8 cellular contexts compared by ENCODE assay signal in the genomic region with DNA sequence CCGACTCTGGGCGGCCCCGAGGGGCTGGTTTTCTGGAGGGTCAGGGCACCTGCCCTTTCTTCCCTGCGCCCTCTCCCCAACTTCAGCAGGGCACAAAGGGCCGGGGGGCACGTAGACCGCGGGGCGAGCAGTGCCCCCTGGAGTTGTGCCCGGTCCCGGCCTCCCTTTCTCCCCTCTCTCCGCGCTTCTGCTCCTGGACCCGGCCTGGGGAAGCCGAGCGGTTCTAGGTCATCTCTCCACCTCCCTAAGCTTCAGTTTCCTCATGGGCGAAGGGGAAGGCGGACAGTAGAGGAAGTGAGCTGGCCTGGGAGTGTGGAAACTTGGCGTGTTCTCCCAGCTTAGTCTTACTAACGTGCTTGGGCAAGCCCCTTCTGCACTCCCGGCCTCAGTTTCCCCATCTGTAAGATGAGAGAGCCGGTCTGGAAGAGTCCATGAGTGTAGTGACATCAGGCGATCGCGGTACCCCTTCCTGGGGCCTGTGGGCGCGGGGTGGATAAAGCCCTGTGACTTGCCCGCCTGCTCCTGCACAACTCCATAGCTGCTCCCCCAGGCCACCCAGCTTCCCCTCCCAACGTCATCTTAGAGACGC.
DNase-seq lines count a peak whose midpoint lies in the region; ATAC-seq and TF ChIP-seq lines count a peak whose summit lies in the region.

No MANE protein-coding gene starts in this region.

- H3K36me3 Mint-ChIP-seq in activated naive CD8-positive, alpha-beta T cell: peaks cover 4% of the 10 kb centered on the region
- no peaks in the 10 kb centered on the region for H3K36me3 Mint-ChIP-seq in stimulated activated memory B cell treated with anti-CD40 and anti-IgM and Interleukin-4, amounts not matched to agents 10 μg/mL and 1 μg/mL and 100 μg/mL, for 72 hours

- H3K4me1 Mint-ChIP-seq in activated naive CD8-positive, alpha-beta T cell (ENCODE audit: low read depth): peaks cover 37% of the 10 kb centered on the region
- peaks cover 23% of the 10 kb centered on the region for H3K4me1 Mint-ChIP-seq in stimulated activated memory B cell treated with anti-CD40 and anti-IgM and Interleukin-4, amounts not matched to agents 10 μg/mL and 1 μg/mL and 100 μg/mL, for 72 hours

- no peaks in the 10 kb centered on the region for H3K9me3 ChIP-seq in HEK293 (ENCODE audit: control insufficient read depth, insufficient read depth, low read depth, low read length)
- no peaks in the 10 kb centered on the region for H3K9me3 ChIP-seq in iPS-18c (ENCODE audit: control insufficient read depth, insufficient read depth, low read length)

- peak overlapping the region; percentile 74 for H3K4me3 Mint-ChIP-seq in activated naive CD8-positive, alpha-beta T cell
- H3K4me3 Mint-ChIP-seq in stimulated activated memory B cell treated with anti-CD40 and anti-IgM and Interleukin-4, amounts not matched to agents 10 μg/mL and 1 μg/mL and 100 μg/mL, for 72 hours: peak overlapping the region; percentile 54

- no peaks in the 10 kb centered on the region for H3K27me3 Mint-ChIP-seq in activated naive CD8-positive, alpha-beta T cell
- H3K27me3 Mint-ChIP-seq in stimulated activated memory B cell treated with anti-CD40 and anti-IgM and Interleukin-4, amounts not matched to agents 10 μg/mL and 1 μg/mL and 100 μg/mL, for 72 hours: peaks cover 25% of the 10 kb centered on the region

- peak overlapping the region; percentile 60; the same call in 1 of the 2 replicates for H3K27ac ChIP-seq in HEK293 (ENCODE audit: extremely low read depth, low read depth, low read length)

- DNase-seq in NCI-H774 (lab: John Stamatoyannopoulos, UW): no peak

- H3K9me3 Mint-ChIP-seq in activated naive CD8-positive, alpha-beta T cell (ENCODE audit: low read depth): no peaks in the 10 kb centered on the region
- no peaks in the 10 kb centered on the region for H3K9me3 Mint-ChIP-seq in stimulated activated memory B cell treated with anti-CD40 and anti-IgM and Interleukin-4, amounts not matched to agents 10 μg/mL and 1 μg/mL and 100 μg/mL, for 72 hours

- no peaks in the 10 kb centered on the region for H3K36me3 ChIP-seq in HEK293 (ENCODE audit: control insufficient read depth in 2 of 2, insufficient read depth in 1 of 2, low read length in 2 of 2)

- POLR2A ChIA-PET in HEK293 (lab: Yijun Ruan, JAX): interaction anchor here (1.0 to 1.6 kb wide), 4 partner anchors 19 to 245 kb away, joined by 3 to 7 read pairs (median 4); a partner anchor contains a TSS

- peak overlapping the region; percentile 59 for H3K27ac Mint-ChIP-seq in activated naive CD8-positive, alpha-beta T cell
- H3K27ac Mint-ChIP-seq in stimulated activated memory B cell treated with anti-CD40 and anti-IgM and Interleukin-4, amounts not matched to agents 10 μg/mL and 1 μg/mL and 100 μg/mL, for 72 hours: no peak overlapping the region

- H3K4me1 ChIP-seq in HEK293 (ENCODE audit: control insufficient read depth, insufficient read depth, low read length): peaks cover 5% of the 10 kb centered on the region; the same call in 1 of the 2 replicates

- TF ChIP-seq CTCF in HEK293 (tag by site-specific recombination; IDR thresholded peaks at IDR 0.05): no peak

- ATAC-seq in stimulated activated memory B cell treated with anti-CD40 and anti-IgM and Interleukin-4, amounts not matched to agents 10 μg/mL and 1 μg/mL and 100 μg/mL, for 72 hours: no peak
- ATAC-seq in HG03095 (IDR thresholded peaks at IDR 0.05; ENCODE audit: unreplicated experiment): no peak
- no peak for ATAC-seq in GM21360 (IDR thresholded peaks at IDR 0.05; ENCODE audit: unreplicated experiment)
- no peak for ATAC-seq in GM18517 (IDR thresholded peaks at IDR 0.05; ENCODE audit: unreplicated experiment)

- CTCF ChIA-PET in HEK293 (lab: Yijun Ruan, JAX): interaction anchor here (0.7 to 2.8 kb wide), 9 partner anchors 20 to 245 kb away, joined by 3 to 13 read pairs (median 5); no protein-coding TSS in a partner anchor

- H3K4me3 ChIP-seq in HEK293 (ENCODE audit: low read depth, low read length): peak overlapping the region; percentile 19
- H3K4me3 ChIP-seq in iPS-18c (ENCODE audit: insufficient read depth, low read depth, low read length): peak overlapping the region; percentile 11; the same call in 1 of the 2 replicates

TF ChIP-seq in HEK293, 187 proteins besides CTCF, POLR2A, EP300 and RAD21:
- TF ChIP-seq SCRT1 (tag by site-specific recombination; IDR thresholded peaks at IDR 0.05; ENCODE audit: borderline replicate concordance): no peak
- TF ChIP-seq ZNF777 (tag by site-specific recombination; IDR thresholded peaks at IDR 0.05; ENCODE audit: borderline replicate concordance): 0 out of 2 replicates have a peak, but pooled peaks have one; percentile 25
